In genomic region chr1:225464851-225465792, GRCh38 we compare ENCODE assay signal across 12 cellular contexts. TPM values are rescaled to one million over a fixed set of nuclear protein-coding genes. Genes with fewer than 3 reads are reported as not detected.
DNase-seq lines count a peak whose midpoint lies in the region; ATAC-seq and TF ChIP-seq lines count a peak whose summit lies in the region.
"Had no signal": no experiment of that assay in that cellular context is flagged by ENCODE, and none has a peak within 500 bp of the region (broad histone marks: within the 10 kb centered on the region; RNA-seq: fewer than 3 reads in every experiment).

No MANE protein-coding gene starts in this region.

- no peaks in the 10 kb centered on the region for H3K9me2 ChIP-seq in GM23338 (ENCODE audit: insufficient read depth)

- H3K27ac ChIP-seq in GM23338 (ENCODE audit: low read depth), result no peak overlapping the region
- H3K27ac ChIP-seq: tibial artery had no signal

- H3K27me3 ChIP-seq in GM23338 (ENCODE audit: insufficient read depth), result no peaks in the 10 kb centered on the region
- H3K27me3 ChIP-seq: tibial artery had no signal

- H4K20me1 ChIP-seq in GM23338 (replicated peaks; ENCODE audit: insufficient read depth), result no peaks in the 10 kb centered on the region

- CTCF ChIA-PET in activated CD8-positive, alpha-beta T cell treated with anti-CD3 and anti-CD28 coated beads for 36 hours (lab: Charles Lee), result interaction anchor here (1.4 kb wide), 1 partner anchor 9 kb away, joined by 5 read pairs; no protein-coding TSS in a partner anchor

- POLR2A ChIA-PET in activated CD8-positive, alpha-beta T cell treated with anti-CD3 and anti-CD28 coated beads for 36 hours (lab: Charles Lee), result interaction anchor here (0.9 to 1.6 kb wide), 4 partner anchors 8 to 312 kb away, joined by 3 to 5 read pairs (median 4); partner anchors contain the start of gene SRP9

- H3F3A ChIP-seq in GM23338 (replicated peaks; ENCODE audit: low read depth), result peaks cover 8% of the 10 kb centered on the region; the same call in 1 of the 2 replicates

- no peaks in the 10 kb centered on the region for H3K9me3 Mint-ChIP-seq in GM23338
- no peaks in the 10 kb centered on the region for H3K9me3 Mint-ChIP-seq in activated CD8-positive, alpha-beta T cell treated with anti-CD3 and anti-CD28 coated beads for 36 hours
- no peaks in the 10 kb centered on the region for H3K9me3 Mint-ChIP-seq in memory B cell

- H3K4me3 Mint-ChIP-seq in GM23338 (no peak overlapping the region; the same call in 2 of the 3 replicates), memory B cell (peak overlapping the region; percentile 41)
- no peak overlapping the region for H3K4me3 Mint-ChIP-seq in activated CD8-positive, alpha-beta T cell treated with anti-CD3 and anti-CD28 coated beads for 36 hours

- peak; percentile 62 for ATAC-seq in GM23338
- ATAC-seq in activated CD8-positive, alpha-beta T cell treated with anti-CD3 and anti-CD28 coated beads for 36 hours, result no peak
- ATAC-seq in memory B cell (ENCODE audit: low read depth), result no peak
- no peak for ATAC-seq in activated CD4-positive, CD25-positive, alpha-beta regulatory T cell treated with anti-CD3 and anti-CD28 coated beads, Interleukin-2, amount 50 U/mL, for 24 hours
- ATAC-seq: Panc1 had no signal

- H3K36me3 Mint-ChIP-seq in GM23338 (ENCODE audit: low read depth) (no peaks in the 10 kb centered on the region), memory B cell (no peaks in the 10 kb centered on the region)
- no peaks in the 10 kb centered on the region for H3K36me3 Mint-ChIP-seq in activated CD8-positive, alpha-beta T cell treated with anti-CD3 and anti-CD28 coated beads for 36 hours (ENCODE audit: low read depth)

- DNase-seq in A172 (ENCODE audit: low spot score), result peak; percentile 54
- DNase-seq in GM23338 (ENCODE audit: low spot score), result peak; percentile 75
- no peak for DNase-seq in activated CD8-positive, alpha-beta T cell treated with anti-CD3 and anti-CD28 coated beads for 36 hours
- no peak for DNase-seq in memory B cell (ENCODE audit: low spot score in 2 of 2)
- no peak for DNase-seq in T-helper 9 cell
- no peak for DNase-seq in GM20000 (ENCODE audit: low spot score)
- DNase-seq in stimulated activated CD8-positive, alpha-beta memory T cell treated with anti-CD3 and anti-CD28 coated beads, Interleukin-4, amount 100 ng/mL, for 48 hours, result no peak
- DNase-seq: dermis blood vessel endothelial cell, DMS153 had no signal

- H3K27ac Mint-ChIP-seq in GM23338 (peak overlapping the region; percentile 59), memory B cell (peak overlapping the region; percentile 65)
- H3K27ac Mint-ChIP-seq in activated CD8-positive, alpha-beta T cell treated with anti-CD3 and anti-CD28 coated beads for 36 hours, result peak overlapping the region; percentile 36

- H3K36me3 ChIP-seq in GM23338 (ENCODE audit: insufficient read depth), result no peaks in the 10 kb centered on the region
- H3K36me3 ChIP-seq: tibial artery had no signal

- H2AFZ ChIP-seq in GM23338, result peak overlapping the region; percentile 90

- no peak for TF ChIP-seq CTCF in GM23338 (conservative IDR thresholded peaks at IDR 0.05; ENCODE audit: low read depth in 2 of 2)
- no peak for TF ChIP-seq CTCF in activated CD8-positive, alpha-beta T cell treated with anti-CD3 and anti-CD28 coated beads for 36 hours (IDR thresholded peaks at IDR 0.05)
- no peak for TF ChIP-seq CTCF in GM20000 (IDR thresholded peaks at IDR 0.05; ENCODE audit: extremely low read depth, missing control alignments)

- no peak overlapping the region for H3K4me3 ChIP-seq in GM23338
- H3K4me3 ChIP-seq: tibial artery had no signal

- H3K4me2 ChIP-seq in GM23338, result peak overlapping the region; percentile 50

- no peaks in the 10 kb centered on the region for H3K79me2 ChIP-seq in GM23338 (replicated peaks; ENCODE audit: insufficient read depth)

- H3K27me3 Mint-ChIP-seq in GM23338 (ENCODE audit: insufficient read depth, low read depth, poor library complexity), result peaks cover 15% of the 10 kb centered on the region
- H3K27me3 Mint-ChIP-seq in activated CD8-positive, alpha-beta T cell treated with anti-CD3 and anti-CD28 coated beads for 36 hours, result no peaks in the 10 kb centered on the region
- no peaks in the 10 kb centered on the region for H3K27me3 Mint-ChIP-seq in memory B cell

- intact Hi-C loops in activated CD8-positive, alpha-beta T cell treated with anti-CD3 and anti-CD28 coated beads for 36 hours (cut with micrococcal nuclease), result no loop called here

- peaks cover 34% of the 10 kb centered on the region for H3K4me1 ChIP-seq in GM23338 (ENCODE audit: insufficient read depth)

- H3K4me1 Mint-ChIP-seq in GM23338 (peaks cover 47% of the 10 kb centered on the region), memory B cell (peaks cover 29% of the 10 kb centered on the region)
- peaks cover 35% of the 10 kb centered on the region for H3K4me1 Mint-ChIP-seq in activated CD8-positive, alpha-beta T cell treated with anti-CD3 and anti-CD28 coated beads for 36 hours (ENCODE audit: low read depth)

TF ChIP-seq in GM23338, 12 proteins besides CTCF, POLR2A, EP300 and RAD21:
- TF ChIP-seq CREB1 (CRISPR knock-in tag; IDR thresholded peaks at IDR 0.05; ENCODE audit: low read depth) (0 out of 2 replicates have a peak, but pooled peaks have one; percentile 27), JUNB (IDR thresholded peaks at IDR 0.05; ENCODE audit: unreplicated experiment) (no peak)

RNA-seq across cellular contexts. Expression of gene LBR, which starts 37.3 kb away (rescaled TPM):
- 71.0 and 72.5 TPM in 2 replicates for total RNA-seq in A172 (2014; rRNA removed; shearing (Covaris generic))
- 91.3 and 93.6 TPM in 2 replicates for total RNA-seq in GM23338 (2014; rRNA removed; shearing (Covaris generic))
- 41.9 and 50.6 TPM in 2 replicates for polyA plus RNA-seq in GM23338 (2016; fragmentation: Nextera tagmentation; extraction: Ambion mirVana)
- 100 to 1,000 TPM; 145 to 156 TPM for total RNA-seq in activated CD8-positive, alpha-beta T cell treated with anti-CD3 and anti-CD28 coated beads for 36 hours

Comparison
In these comparisons a context has a peak if more than half of its experiments do, and no peak if none do; other contexts are left out.
1. DNase-seq: peak in A172 (single experiment) and GM23338 (single experiment); none in activated CD8-positive, alpha-beta T cell treated with anti-CD3 and anti-CD28 coated beads for 36 hours (single experiment), memory B cell (0 of 2), T-helper 9 cell (single experiment), GM20000 (single experiment) and stimulated activated CD8-positive, alpha-beta memory T cell treated with anti-CD3 and anti-CD28 coated beads, Interleukin-4, amount 100 ng/mL, for 48 hours (single experiment).
2. Peak in every context shown above with its lines, with median percentiles within 50 percentile points of each other: H3K27ac Mint-ChIP-seq.